Comparison of ENCODE assay signal across 40 cellular contexts in the genomic region with DNA sequence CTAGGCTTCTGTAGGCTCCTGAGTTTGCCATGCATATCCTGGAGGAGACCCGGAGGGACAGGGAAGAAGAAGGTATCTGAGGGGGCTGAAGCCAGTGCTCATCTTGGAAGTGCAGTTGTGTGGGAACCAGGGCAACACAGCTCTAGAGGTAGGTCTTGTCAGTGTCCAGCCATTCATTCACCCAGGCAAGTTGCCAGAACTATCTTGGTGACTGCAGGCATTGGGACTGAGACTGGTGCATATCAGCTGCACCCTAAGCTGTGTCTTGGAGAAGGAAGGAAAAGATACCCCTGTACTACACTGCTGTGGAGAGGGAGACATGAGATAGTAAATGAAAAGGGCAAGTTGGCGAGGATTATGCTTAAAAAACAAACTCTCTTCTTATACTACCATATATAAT. TPM values are rescaled to one million over a fixed set of nuclear protein-coding genes. Genes with fewer than 3 reads are reported as not detected.
"Had no signal": no experiment of that assay in that cellular context is flagged by ENCODE, and none has a peak within 500 bp of the region (broad histone marks: within the 10 kb centered on the region; RNA-seq: fewer than 3 reads in every experiment).

No MANE protein-coding gene starts in this region.

- H3K4me3 ChIP-seq: colonic mucosa, PC-9 had no signal

- H3K9me3 ChIP-seq: colonic mucosa had no signal

- ATAC-seq: activated CD8-positive, alpha-beta T cell treated with anti-CD3 and anti-CD28 coated beads for 36 hours; activated T-cell treated with anti-CD3 and anti-CD28 coated beads, Interleukin-2, amount 50 U/mL, for 72 hours; activated T-helper 17 cell treated with anti-CD3 and anti-CD28 coated beads, Interleukin-2, amount 50 U/mL, for 72 hours; Right ventricle myocardium inferior; SK-N-SH treated with all-trans-retinoic acid at 6 μM for 48 hours had no signal

- DNase-seq: activated B cell treated with CpG ODN at 0.5 μM for 24 hours; activated CD4-positive, alpha-beta T cell treated with anti-CD3 and anti-CD28 coated beads for 4 hours; activated CD4-positive, alpha-beta T cell treated with anti-CD3 and anti-CD28 coated beads, Interleukin-2, amount 50 U/mL, for 4 hours; activated CD4-positive, CD25-positive, alpha-beta regulatory T cell treated with anti-CD3 and anti-CD28 coated beads, Interleukin-2, amount 50 U/mL, for 72 hours; activated CD8-positive, alpha-beta T cell treated with anti-CD3 and anti-CD28 coated beads for 36 hours; activated effector memory CD4-positive, alpha-beta T cell treated with anti-CD3 and anti-CD28 coated beads, Interleukin-2, amount 50 U/mL, for 16 hours; activated naive CD4-positive, alpha-beta T cell; activated naive CD4-positive, alpha-beta T cell treated with anti-CD3 and anti-CD28 coated beads, Interleukin-2, amount 50 U/mL, for 16 hours; activated naive CD8-positive, alpha-beta T cell treated with anti-CD3 and anti-CD28 coated beads for 36 hours; activated T-cell treated with anti-CD3 and anti-CD28 coated beads, Interleukin-2, amount 50 U/mL, for 1 hour; activated T-cell treated with anti-CD3 and anti-CD28 coated beads, Interleukin-2, amount 50 U/mL, for 72 hours; amniotic stem cell; aorta; brain microvascular endothelial cell; colonic mucosa; NCI-H1105; NCI-H1417 treated with DMSO at 0.1 percent for 48 hours; NCI-H187 treated with DMSO at 0.1 percent for 48 hours; NCI-H2081; NCI-H2171 treated with DMSO at 0.1 percent for 48 hours; NCI-H2227 treated with DMSO at 0.1 percent for 48 hours; NCI-H446; NCI-H510A treated with DMSO at 0.1 percent for 48 hours; NCI-H526 treated with DMSO at 0.1 percent for 48 hours; NCI-H774; PC-9; SIG-M5; T-helper 1 cell; T-helper 2 cell; T-helper 9 cell had no signal

- FAIRE-seq: RCC 7860 had no signal

- H3K27ac ChIP-seq: brain microvascular endothelial cell, colonic mucosa, PC-9, RWPE1, VCaP had no signal

- H3K4me2 ChIP-seq: PC-9 had no signal

- H3K36me3 ChIP-seq: brain microvascular endothelial cell, colonic mucosa had no signal

- H2AFZ ChIP-seq: PC-9 had no signal

RNA-seq across cellular contexts. Expression of gene WIF1, which starts 4.9 kb away (rescaled TPM):
- total RNA-seq: activated B cell treated with CpG ODN at 0.5 μM for 24 hours; activated CD8-positive, alpha-beta memory T cell treated with anti-CD3 and anti-CD28 coated beads for 36 hours; activated CD8-positive, alpha-beta T cell treated with anti-CD3 and anti-CD28 coated beads for 36 hours; activated T-helper 17 cell treated with anti-CD3 and anti-CD28 coated beads, Interleukin-2, amount 50 U/mL, for 72 hours; chondrocyte; MCF 10A; PC-9; SK-MEL-5 had no signal
- polyA plus RNA-seq: aorta had no signal
